17 cellular contexts compared by ENCODE assay signal in the genomic region with DNA sequence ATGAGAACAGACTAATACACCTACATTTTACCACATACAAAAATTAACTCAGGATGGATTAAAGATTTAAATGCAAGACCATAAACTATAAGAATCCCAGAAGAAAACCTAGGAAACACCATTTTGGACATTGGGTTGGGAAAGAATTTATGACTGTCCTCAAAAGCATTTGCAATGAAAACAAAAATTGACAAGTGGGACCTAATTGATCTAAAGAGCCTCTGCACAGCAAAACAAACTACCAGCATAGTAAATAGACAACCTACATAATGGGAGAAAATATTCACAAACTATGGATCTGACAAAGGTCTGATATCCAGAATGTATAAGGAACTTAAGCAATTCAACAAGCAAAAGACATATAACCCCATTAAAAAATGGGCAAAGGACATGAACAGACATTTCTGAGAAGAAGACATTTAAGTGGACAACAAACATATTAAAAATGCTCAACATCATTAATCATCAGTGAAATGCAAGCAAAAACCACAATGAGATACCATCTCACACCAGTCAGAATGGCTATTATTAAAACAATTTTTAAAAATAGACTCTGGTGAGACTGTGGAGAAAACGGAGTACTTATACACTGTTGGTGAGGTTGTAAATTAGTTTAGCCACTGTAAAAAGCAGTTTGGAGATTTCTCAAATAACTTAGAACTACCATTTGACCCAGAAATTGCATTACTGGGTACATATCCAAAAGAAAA.
"Had no signal": no experiment of that assay in that cellular context is flagged by ENCODE, and none has a peak within 500 bp of the region (broad histone marks: within the 10 kb centered on the region; RNA-seq: fewer than 3 reads in every experiment).

No MANE protein-coding gene starts in this region.

- H3K27me3 ChIP-seq: right lobe of liver, suprapubic skin, upper lobe of left lung had no signal

- H3K27ac Mint-ChIP-seq: activated CD8-positive, alpha-beta T cell treated with anti-CD3 and anti-CD28 coated beads, Interleukin-2, amount 10 ng/mL, durations not matched to agents 7 days and 5 days; activated T-helper 1 cell treated with anti-CD3 and anti-CD28 coated beads, Interleukin-12 subunit alpha, Interleukin-12 subunit beta, Interleukin-2, Interleukin-4 antibody, amounts not matched to agents 30 ng/mL and 10 ng/mL and 1 ng/mL, durations not matched to agents 14 hours and 24 hours and 36 hours; WTC11 had no signal

- DNase-seq: activated CD4-positive, alpha-beta T cell treated with anti-CD3 and anti-CD28 coated beads for 48 hours; activated CD8-positive, alpha-beta memory T cell treated with anti-CD3 and anti-CD28 coated beads, Interleukin-2, amount 50 U/mL, for 48 hours; activated CD8-positive, alpha-beta T cell treated with anti-CD3 and anti-CD28 coated beads, Interleukin-2, amount 10 ng/mL, durations not matched to agents 7 days and 5 days; activated naive CD4-positive, alpha-beta T cell; dermis blood vessel endothelial cell; foreskin melanocyte; heart left ventricle; psoas muscle; right lobe of liver; stimulated activated CD4-positive, alpha-beta T cell treated with anti-CD3 and anti-CD28 coated beads, Interleukin-2, amount 100 ng/mL, for 48 hours; stimulated activated naive CD8-positive, alpha-beta T cell treated with anti-CD3 and anti-CD28 coated beads, Interleukin-15, Interleukin-2, amounts not matched to agents 100 U/mL and 50 U/mL, for 24 hours; upper lobe of left lung had no signal

- H3K4me3 ChIP-seq: heart left ventricle, psoas muscle, right lobe of liver, suprapubic skin, upper lobe of left lung had no signal

- H3K9me3 Mint-ChIP-seq: activated T-helper 1 cell treated with anti-CD3 and anti-CD28 coated beads, Interleukin-12 subunit alpha, Interleukin-12 subunit beta, Interleukin-2, Interleukin-4 antibody, amounts not matched to agents 30 ng/mL and 10 ng/mL and 1 ng/mL, durations not matched to agents 14 hours and 24 hours and 36 hours had no signal

- FAIRE-seq: islet of Langerhans had no signal

- H3K4me3 Mint-ChIP-seq: activated CD8-positive, alpha-beta T cell treated with anti-CD3 and anti-CD28 coated beads, Interleukin-2, amount 10 ng/mL, durations not matched to agents 7 days and 5 days; activated T-helper 1 cell treated with anti-CD3 and anti-CD28 coated beads, Interleukin-12 subunit alpha, Interleukin-12 subunit beta, Interleukin-2, Interleukin-4 antibody, amounts not matched to agents 30 ng/mL and 10 ng/mL and 1 ng/mL, durations not matched to agents 14 hours and 24 hours and 36 hours; WTC11 had no signal

- H3K36me3 Mint-ChIP-seq: WTC11 had no signal

- H3K9me3 ChIP-seq: heart left ventricle, psoas muscle, right lobe of liver, suprapubic skin, upper lobe of left lung had no signal

- H3K27ac ChIP-seq: heart left ventricle, psoas muscle, right lobe of liver, suprapubic skin, upper lobe of left lung had no signal

- H3K36me3 ChIP-seq: heart left ventricle, right lobe of liver, suprapubic skin, upper lobe of left lung had no signal

- H3K4me1 ChIP-seq: heart left ventricle, psoas muscle, right lobe of liver, suprapubic skin, upper lobe of left lung had no signal

- ATAC-seq: activated CD8-positive, alpha-beta T cell treated with anti-CD3 and anti-CD28 coated beads, Interleukin-2, amount 10 ng/mL, durations not matched to agents 7 days and 5 days; heart left ventricle; left lobe of liver; psoas muscle; right lobe of liver; stimulated activated naive CD8-positive, alpha-beta T cell treated with anti-CD3 and anti-CD28 coated beads, Interleukin-15, Interleukin-2, amounts not matched to agents 100 U/mL and 50 U/mL, for 24 hours; WTC11 had no signal
